2 cellular contexts compared by ENCODE assay signal in the genomic region with DNA sequence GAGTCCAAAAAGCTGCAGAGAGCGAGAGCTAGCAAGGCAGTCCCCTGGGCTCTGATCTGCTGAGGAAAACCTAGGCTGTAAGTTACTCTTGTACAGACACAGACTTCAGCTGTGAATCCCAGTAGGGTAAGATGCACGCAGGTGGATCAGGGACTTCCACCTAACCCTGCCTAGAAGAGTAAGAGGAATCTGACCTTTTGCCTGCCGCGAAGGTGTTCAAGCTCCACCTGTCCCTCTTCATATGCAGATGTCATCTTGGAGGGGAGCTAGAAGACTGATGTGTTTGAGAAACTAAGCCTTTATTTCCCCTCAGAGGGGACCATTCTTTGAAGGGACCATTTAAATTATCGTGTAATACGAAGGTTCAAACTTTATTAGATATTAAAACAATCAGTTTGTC.
TF ChIP-seq lines count a peak whose summit lies in the region.

No MANE protein-coding gene starts in this region.

TF ChIP-seq in A549, 52 proteins besides CTCF, POLR2A, EP300 and RAD21:
- TF ChIP-seq HOXB13 (CRISPR knock-in tag; IDR thresholded peaks at IDR 0.05; ENCODE audit: low read depth) (no peak), JUNB (IDR thresholded peaks at IDR 0.05) (no peak), GATA3 (IDR thresholded peaks at IDR 0.05; ENCODE audit: borderline replicate concordance) (no peak), EHF (CRISPR knock-in tag; IDR thresholded peaks at IDR 0.05) (no peak)

TF ChIP-seq in IMR-90, 13 proteins besides CTCF, POLR2A, EP300 and RAD21:
- no peak for TF ChIP-seq SMC3 (IDR thresholded peaks at IDR 0.05; ENCODE audit: low read depth, low read length)
- TF ChIP-seq BHLHE40 (IDR thresholded peaks at IDR 0.05; ENCODE audit: low read depth, low read length): no peak
- TF ChIP-seq RFX5 (IDR thresholded peaks at IDR 0.05; ENCODE audit: low read depth, low read length): no peak
- TF ChIP-seq MAZ (IDR thresholded peaks at IDR 0.05; ENCODE audit: borderline replicate concordance, low read depth, low read length): no peak
- no peak for TF ChIP-seq MXI1 (IDR thresholded peaks at IDR 0.05; ENCODE audit: borderline replicate concordance, low read depth, low read length)
- TF ChIP-seq FOS (IDR thresholded peaks at IDR 0.05; ENCODE audit: low read depth, low read length): no peak
- TF ChIP-seq, protein P1, sequence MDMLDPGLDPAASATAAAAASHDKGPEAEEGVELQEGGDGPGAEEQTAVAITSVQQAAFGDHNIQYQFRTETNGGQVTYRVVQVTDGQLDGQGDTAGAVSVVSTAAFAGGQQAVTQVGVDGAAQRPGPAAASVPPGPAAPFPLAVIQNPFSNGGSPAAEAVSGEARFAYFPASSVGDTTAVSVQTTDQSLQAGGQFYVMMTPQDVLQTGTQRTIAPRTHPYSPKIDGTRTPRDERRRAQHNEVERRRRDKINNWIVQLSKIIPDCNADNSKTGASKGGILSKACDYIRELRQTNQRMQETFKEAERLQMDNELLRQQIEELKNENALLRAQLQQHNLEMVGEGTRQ (IDR thresholded peaks at IDR 0.05; ENCODE audit: low read depth, low read length): no peak
- no peak for TF ChIP-seq NFE2L2 (IDR thresholded peaks at IDR 0.05; ENCODE audit: low read depth, low read length)
- TF ChIP-seq RCOR1 (IDR thresholded peaks at IDR 0.05; ENCODE audit: insufficient replicate concordance, low read length): no peak
- no peak for TF ChIP-seq CEBPB (IDR thresholded peaks at IDR 0.05; ENCODE audit: low read depth, low read length)
- no peak for TF ChIP-seq MAFK (IDR thresholded peaks at IDR 0.05; ENCODE audit: low read depth, low read length)
- TF ChIP-seq, protein P2, sequence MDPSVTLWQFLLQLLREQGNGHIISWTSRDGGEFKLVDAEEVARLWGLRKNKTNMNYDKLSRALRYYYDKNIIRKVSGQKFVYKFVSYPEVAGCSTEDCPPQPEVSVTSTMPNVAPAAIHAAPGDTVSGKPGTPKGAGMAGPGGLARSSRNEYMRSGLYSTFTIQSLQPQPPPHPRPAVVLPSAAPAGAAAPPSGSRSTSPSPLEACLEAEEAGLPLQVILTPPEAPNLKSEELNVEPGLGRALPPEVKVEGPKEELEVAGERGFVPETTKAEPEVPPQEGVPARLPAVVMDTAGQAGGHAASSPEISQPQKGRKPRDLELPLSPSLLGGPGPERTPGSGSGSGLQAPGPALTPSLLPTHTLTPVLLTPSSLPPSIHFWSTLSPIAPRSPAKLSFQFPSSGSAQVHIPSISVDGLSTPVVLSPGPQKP (IDR thresholded peaks at IDR 0.05; ENCODE audit: borderline replicate concordance, low read depth, low read length): no peak
- TF ChIP-seq CHD1 (IDR thresholded peaks at IDR 0.05; ENCODE audit: low read depth, low read length): no peak
